ENCODE assay signal across 9 cellular contexts in the genomic region with DNA sequence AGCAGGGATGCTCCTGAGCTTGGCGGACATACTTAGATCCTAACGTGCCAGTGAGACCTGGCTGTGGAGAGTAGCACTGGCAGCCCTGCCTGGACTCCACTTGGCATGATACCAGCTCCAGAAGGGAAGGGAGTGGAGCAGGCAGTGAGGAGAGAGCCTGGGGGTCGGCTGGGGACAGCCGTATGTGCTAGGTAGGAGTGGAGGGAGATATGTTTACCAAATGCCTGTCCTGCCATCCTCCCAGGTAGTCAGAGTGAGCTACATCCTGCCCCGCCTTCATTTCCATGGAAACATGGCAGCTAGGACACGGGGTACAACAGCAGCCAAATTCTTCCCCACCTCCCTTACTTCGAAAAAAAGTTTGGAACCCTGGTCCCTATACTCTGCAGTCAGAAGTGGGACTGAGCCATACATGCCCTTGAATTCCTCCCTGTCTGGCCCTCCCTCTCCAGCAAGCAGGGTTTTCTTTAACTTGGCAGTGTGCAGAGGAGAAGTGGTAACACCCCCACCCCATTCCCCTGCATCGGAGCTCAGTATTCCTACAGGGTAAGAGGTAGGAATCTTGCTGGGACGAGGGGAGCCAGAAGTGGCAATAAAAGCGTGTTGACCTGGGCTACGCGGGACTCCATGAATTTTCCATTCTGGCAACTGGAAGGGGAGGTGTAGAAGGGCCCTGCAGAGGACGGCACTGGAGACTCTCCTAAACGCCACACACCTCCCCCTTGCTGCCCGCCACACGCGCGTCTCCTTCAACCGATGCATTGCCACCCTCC. TPM values are rescaled to one million over a fixed set of nuclear protein-coding genes. Genes with fewer than 3 reads are reported as not detected.
DNase-seq lines count a peak whose midpoint lies in the region; ATAC-seq lines count a peak whose summit lies in the region.
"Had no signal": no experiment of that assay in that cellular context is flagged by ENCODE, and none has a peak within 500 bp of the region (broad histone marks: within the 10 kb centered on the region; RNA-seq: fewer than 3 reads in every experiment).

No MANE protein-coding gene starts in this region.

- no peaks in the 10 kb centered on the region for H3K27me3 ChIP-seq in mesendoderm (ENCODE audit: insufficient read depth, low read length, poor library complexity)

- H3K18ac ChIP-seq in mesendoderm (ENCODE audit: low read length), result peak overlapping the region; percentile 93

- H3K36me3 ChIP-seq in mesendoderm (ENCODE audit: control insufficient read depth, insufficient read depth, low read length), result no peaks in the 10 kb centered on the region
- H3K36me3 ChIP-seq in urinary bladder (ENCODE audit: insufficient read depth), result no peaks in the 10 kb centered on the region

- H2AK5ac ChIP-seq in mesendoderm (ENCODE audit: low read length), result no peak overlapping the region

- H3K4ac ChIP-seq in mesendoderm (ENCODE audit: low read depth, low read length), result no peak overlapping the region

- H2BK5ac ChIP-seq in mesendoderm (ENCODE audit: low read length), result no peak overlapping the region

- no peaks in the 10 kb centered on the region for H3K27me3 Mint-ChIP-seq in activated naive CD4-positive, alpha-beta T cell treated with anti-CD3 and anti-CD28 coated beads, Interleukin-2, amount 50 U/mL, for 24 hours

- H3K4me1 ChIP-seq in mesendoderm (ENCODE audit: control insufficient read depth, low read depth, low read length) (peaks cover 7% of the 10 kb centered on the region), urinary bladder (ENCODE audit: insufficient read depth) (no peaks in the 10 kb centered on the region)
- H3K4me1 ChIP-seq: Caco-2 had no signal

- H3K79me2 ChIP-seq in mesendoderm (ENCODE audit: control insufficient read depth, insufficient read depth, low read length), result no peaks in the 10 kb centered on the region

- H3K36me3 Mint-ChIP-seq in activated naive CD4-positive, alpha-beta T cell treated with anti-CD3 and anti-CD28 coated beads, Interleukin-2, amount 50 U/mL, for 24 hours, result peaks cover 3% of the 10 kb centered on the region

- H3K4me3 Mint-ChIP-seq in activated naive CD4-positive, alpha-beta T cell treated with anti-CD3 and anti-CD28 coated beads, Interleukin-2, amount 50 U/mL, for 24 hours, result peak overlapping the region; percentile 80

- H2BK15ac ChIP-seq in mesendoderm (replicated peaks; ENCODE audit: low read depth), result no peak overlapping the region

- no peak for DNase-seq in activated naive CD4-positive, alpha-beta T cell treated with Interleukin-2 at 50 U/mL for 16 hours
- peak; percentile 79 for DNase-seq in cerebellum (ENCODE audit: low spot score)
- DNase-seq in mesendoderm, result peak; percentile 72
- DNase-seq in HuH-7.5 (ENCODE audit: low spot score), result no peak
- DNase-seq in NCI-H2081 treated with DMSO at 0.1 percent for 48 hours (lab: John Stamatoyannopoulos, UW), result no peak
- DNase-seq: Caco-2 had no signal

- peak overlapping the region; percentile 59 for H3K23ac ChIP-seq in mesendoderm (ENCODE audit: low read length)

- no peaks in the 10 kb centered on the region for H3K79me1 ChIP-seq in mesendoderm (ENCODE audit: low read length)

- H3K27ac ChIP-seq in mesendoderm (ENCODE audit: low read depth, low read length) (peak overlapping the region; percentile 1), urinary bladder (ENCODE audit: low read depth) (no peak overlapping the region)

- peak overlapping the region; percentile 33 for H4K5ac ChIP-seq in mesendoderm (ENCODE audit: low read length)

- WGBS in mesendoderm (ENCODE audit: extremely low coverage, insufficient coverage, low lambda C conversion rate), result no CpG with 5 or more reads among the region's 19 CpGs
- 45% methylated on average over 19 of the region's 19 CpGs for WGBS in urinary bladder

- no peak overlapping the region for H4K8ac ChIP-seq in mesendoderm (ENCODE audit: low read depth, low read length)

- no peak for ATAC-seq in GM21528 (IDR thresholded peaks at IDR 0.05; ENCODE audit: low FRiP score, unreplicated experiment)

- no peak overlapping the region for H3K27ac Mint-ChIP-seq in activated naive CD4-positive, alpha-beta T cell treated with anti-CD3 and anti-CD28 coated beads, Interleukin-2, amount 50 U/mL, for 24 hours

- peak overlapping the region; percentile 90 for H3K56ac ChIP-seq in mesendoderm (ENCODE audit: low read length)

- no peaks in the 10 kb centered on the region for H3K9me3 Mint-ChIP-seq in activated naive CD4-positive, alpha-beta T cell treated with anti-CD3 and anti-CD28 coated beads, Interleukin-2, amount 50 U/mL, for 24 hours

- no peak overlapping the region for H3K4me3 ChIP-seq in mesendoderm (ENCODE audit: low read length)
- H3K4me3 ChIP-seq in urinary bladder (ENCODE audit: low read depth, low read length), result peak overlapping the region; percentile 54

- peak overlapping the region; percentile 71 for H3K9ac ChIP-seq in mesendoderm (ENCODE audit: low read length)

- H2BK120ac ChIP-seq in mesendoderm (ENCODE audit: low read depth, low read length), result no peak overlapping the region

- peak overlapping the region; percentile 69 for H3K4me2 ChIP-seq in mesendoderm (ENCODE audit: low read length)

- peaks cover 16% of the 10 kb centered on the region for H3K4me1 Mint-ChIP-seq in activated naive CD4-positive, alpha-beta T cell treated with anti-CD3 and anti-CD28 coated beads, Interleukin-2, amount 50 U/mL, for 24 hours

RNA-seq across cellular contexts. Expression of a gene that starts 20.0 kb away (rescaled TPM):
- total RNA-seq in cerebellum, result 20.0 TPM
- polyA plus RNA-seq in mesendoderm (2013, experiment 1 of 2), result 29.4 TPM
- 30.0 TPM for polyA plus RNA-seq in mesendoderm (2013, experiment 2 of 2)
- total RNA-seq in urinary bladder, result 35.2 TPM
- polyA plus RNA-seq in urinary bladder, result 16.7 TPM

RNA-seq across cellular contexts. Expression of a gene that starts 23.9 kb away (rescaled TPM):
- total RNA-seq in cerebellum (13.6 TPM), urinary bladder (9.5 TPM)
- 12.9 TPM for polyA plus RNA-seq in mesendoderm (2013, experiment 1 of 2)
- 13.3 TPM for polyA plus RNA-seq in mesendoderm (2013, experiment 2 of 2)
- 15.6 TPM for polyA plus RNA-seq in urinary bladder

RNA-seq across cellular contexts. Expression of a gene that starts 56.4 kb away (rescaled TPM):
- 35.9 TPM for total RNA-seq in cerebellum
- polyA plus RNA-seq in mesendoderm (2013, experiment 1 of 2), result 8.3 TPM
- 7.1 TPM for polyA plus RNA-seq in mesendoderm (2013, experiment 2 of 2)
- 20.3 TPM for total RNA-seq in urinary bladder
- 9.0 TPM for polyA plus RNA-seq in urinary bladder

Comparison
In these comparisons a context has a peak if more than half of its experiments do, and no peak if none do; other contexts are left out.
1. DNase-seq: peak in cerebellum (single experiment) and mesendoderm (single experiment); none in activated naive CD4-positive, alpha-beta T cell treated with Interleukin-2 at 50 U/mL for 16 hours (single experiment), HuH-7.5 (single experiment) and NCI-H2081 treated with DMSO at 0.1 percent for 48 hours (single experiment).